ENCODE assay signal across 11 cellular contexts in genomic region chr5:66882592-66883227, GRCh38.
DNase-seq lines count a peak whose midpoint lies in the region; ATAC-seq and TF ChIP-seq lines count a peak whose summit lies in the region.
"Had no signal": no experiment of that assay in that cellular context is flagged by ENCODE, and none has a peak within 500 bp of the region (broad histone marks: within the 10 kb centered on the region; RNA-seq: fewer than 3 reads in every experiment).

No MANE protein-coding gene starts in this region.

- H3F3A ChIP-seq in GM23338 (replicated peaks; ENCODE audit: low read depth), result no peaks in the 10 kb centered on the region

- no peak overlapping the region for H2AFZ ChIP-seq in GM23338

- H3K4me3 ChIP-seq in CD4-positive, CD25-positive, alpha-beta regulatory T cell (ENCODE audit: low read depth, low read length), result no peak overlapping the region
- no peak overlapping the region for H3K4me3 ChIP-seq in GM23338
- no peak overlapping the region for H3K4me3 ChIP-seq in WERI-Rb-1 (ENCODE audit: low read depth, low read length)

- peak in 1 of 3 donors; percentile 71 for DNase-seq in CD4-positive, CD25-positive, alpha-beta regulatory T cell
- DNase-seq in GM23338 (ENCODE audit: low spot score) (no peak), iris pigment epithelial cell (ENCODE audit: low read depth) (peak; percentile 91), WERI-Rb-1 (no peak), KBM-7 (no peak)
- peak; percentile 59 for DNase-seq in activated CD4-positive, alpha-beta memory T cell treated with anti-CD3 and anti-CD28 coated beads for 36 hours
- DNase-seq: BE2C, NCI-H1694 had no signal

- no peaks in the 10 kb centered on the region for H3K27me3 ChIP-seq in CD4-positive, CD25-positive, alpha-beta regulatory T cell (ENCODE audit: control insufficient read depth, insufficient read depth, low read length)
- H3K27me3 ChIP-seq in GM23338 (ENCODE audit: insufficient read depth) (no peaks in the 10 kb centered on the region), WERI-Rb-1 (ENCODE audit: insufficient read depth, low read depth, severe bottlenecking) (no peaks in the 10 kb centered on the region)
- H3K27me3 ChIP-seq: BE2C had no signal

- TF ChIP-seq CTCF in GM23338 (conservative IDR thresholded peaks at IDR 0.05; ENCODE audit: low read depth in 2 of 2) (no peak), WERI-Rb-1 (IDR thresholded peaks at IDR 0.05; ENCODE audit: low read depth, low read length) (no peak)

- H3K9me2 ChIP-seq in GM23338 (ENCODE audit: insufficient read depth), result no peaks in the 10 kb centered on the region; the same call in 1 of the 2 replicates

- H3K27ac ChIP-seq in CD4-positive, CD25-positive, alpha-beta regulatory T cell (ENCODE audit: insufficient read depth, low read length, poor library complexity, severe bottlenecking), result no peak overlapping the region
- H3K27ac ChIP-seq in GM23338 (ENCODE audit: low read depth), result no peak overlapping the region
- no peak overlapping the region for H3K27ac ChIP-seq in WERI-Rb-1

- no peak overlapping the region for H3K4me3 Mint-ChIP-seq in CD4-positive, CD25-positive, alpha-beta regulatory T cell
- H3K4me3 Mint-ChIP-seq in GM23338, result no peak overlapping the region
- no peak overlapping the region for H3K4me3 Mint-ChIP-seq in activated CD4-positive, alpha-beta memory T cell treated with anti-CD3 and anti-CD28 coated beads for 36 hours

- H3K79me2 ChIP-seq in GM23338 (replicated peaks; ENCODE audit: insufficient read depth), result no peaks in the 10 kb centered on the region

- H3K9me3 ChIP-seq in CD4-positive, CD25-positive, alpha-beta regulatory T cell (ENCODE audit: control insufficient read depth in 2 of 2, low read length in 2 of 2), result no peaks in the 10 kb centered on the region
- no peaks in the 10 kb centered on the region for H3K9me3 ChIP-seq in WERI-Rb-1 (ENCODE audit: severe bottlenecking)
- H3K9me3 ChIP-seq: BE2C had no signal

- H4K20me1 ChIP-seq in GM23338 (replicated peaks; ENCODE audit: insufficient read depth), result no peaks in the 10 kb centered on the region

- ATAC-seq in CD4-positive, CD25-positive, alpha-beta regulatory T cell (ENCODE audit: low read depth in 2 of 2), result peak; percentile 39 to 43
- no peak for ATAC-seq in GM23338
- no peak for ATAC-seq in HG03457 (IDR thresholded peaks at IDR 0.05; ENCODE audit: unreplicated experiment)
- no peak for ATAC-seq in GM21447 (IDR thresholded peaks at IDR 0.05; ENCODE audit: unreplicated experiment)
- ATAC-seq: Panc1 had no signal

- peaks cover 0 to 6% (median under 1%) of the 10 kb centered on the region in 4 donors for H3K4me1 Mint-ChIP-seq in CD4-positive, CD25-positive, alpha-beta regulatory T cell
- peaks cover 4% of the 10 kb centered on the region; the same call in 1 of the 3 replicates for H3K4me1 Mint-ChIP-seq in GM23338
- peaks cover 11% of the 10 kb centered on the region for H3K4me1 Mint-ChIP-seq in activated CD4-positive, alpha-beta memory T cell treated with anti-CD3 and anti-CD28 coated beads for 36 hours (ENCODE audit: low read depth)

- in situ Hi-C loops in KBM-7 (cut with MboI; ENCODE audit: low pct_unique_long_range_greater_than_20kb, low sequenced_read_pairs), result no loop called here

- H3K27me3 Mint-ChIP-seq in CD4-positive, CD25-positive, alpha-beta regulatory T cell, result peaks cover 4% of the 10 kb centered on the region
- no peaks in the 10 kb centered on the region for H3K27me3 Mint-ChIP-seq in GM23338 (ENCODE audit: insufficient read depth, low read depth, poor library complexity)
- H3K27me3 Mint-ChIP-seq in activated CD4-positive, alpha-beta memory T cell treated with anti-CD3 and anti-CD28 coated beads for 36 hours, result peaks cover 19% of the 10 kb centered on the region

- H3K36me3 Mint-ChIP-seq in CD4-positive, CD25-positive, alpha-beta regulatory T cell, result no peaks in the 10 kb centered on the region
- H3K36me3 Mint-ChIP-seq in GM23338 (ENCODE audit: low read depth), result no peaks in the 10 kb centered on the region
- H3K36me3 Mint-ChIP-seq in activated CD4-positive, alpha-beta memory T cell treated with anti-CD3 and anti-CD28 coated beads for 36 hours, result no peaks in the 10 kb centered on the region

- H3K27ac Mint-ChIP-seq in CD4-positive, CD25-positive, alpha-beta regulatory T cell, result no peak overlapping the region
- H3K27ac Mint-ChIP-seq in GM23338, result 0 out of 2 replicates have a peak overlapping the region, but pooled peaks have one; percentile 10
- no peak overlapping the region for H3K27ac Mint-ChIP-seq in activated CD4-positive, alpha-beta memory T cell treated with anti-CD3 and anti-CD28 coated beads for 36 hours

- intact Hi-C loops in activated CD4-positive, alpha-beta memory T cell treated with anti-CD3 and anti-CD28 coated beads for 36 hours (cut with micrococcal nuclease), result loop anchor here (5.0 kb wide), 1 partner anchor 120 kb away; no protein-coding TSS in a partner anchor

- H3K4me1 ChIP-seq in CD4-positive, CD25-positive, alpha-beta regulatory T cell (ENCODE audit: control insufficient read depth, insufficient read depth, low read length, poor library complexity, severe bottlenecking), result no peaks in the 10 kb centered on the region
- H3K4me1 ChIP-seq in GM23338 (ENCODE audit: insufficient read depth), result 0 out of 2 replicates have a peak, but pooled peaks cover 3% of the 10 kb centered on the region
- H3K4me1 ChIP-seq: BE2C had no signal

- CTCF ChIA-PET in activated CD4-positive, alpha-beta memory T cell treated with anti-CD3 and anti-CD28 coated beads for 36 hours (lab: Charles Lee), result interaction anchor here (0.5 to 1.0 kb wide), 2 partner anchors 58 to 583 kb away, joined by 3 read pairs; no protein-coding TSS in a partner anchor

- no peak overlapping the region for H3K4me2 ChIP-seq in GM23338

- no peaks in the 10 kb centered on the region for H3K9me3 Mint-ChIP-seq in CD4-positive, CD25-positive, alpha-beta regulatory T cell
- no peaks in the 10 kb centered on the region for H3K9me3 Mint-ChIP-seq in GM23338
- no peaks in the 10 kb centered on the region for H3K9me3 Mint-ChIP-seq in activated CD4-positive, alpha-beta memory T cell treated with anti-CD3 and anti-CD28 coated beads for 36 hours

- POLR2A ChIA-PET in activated CD4-positive, alpha-beta memory T cell treated with anti-CD3 and anti-CD28 coated beads for 36 hours (lab: Charles Lee), result no interaction called here

- H3K36me3 ChIP-seq in CD4-positive, CD25-positive, alpha-beta regulatory T cell (ENCODE audit: control insufficient read depth, insufficient read depth, low read length), result no peaks in the 10 kb centered on the region
- H3K36me3 ChIP-seq in GM23338 (ENCODE audit: insufficient read depth) (no peaks in the 10 kb centered on the region), WERI-Rb-1 (no peaks in the 10 kb centered on the region)
- H3K36me3 ChIP-seq: BE2C had no signal

TF ChIP-seq in GM23338, 12 proteins besides CTCF, POLR2A, EP300 and RAD21 (continues in another document):
- no peak for TF ChIP-seq ZNF462 (CRISPR knock-in tag; IDR thresholded peaks at IDR 0.05)

Comparison
In these comparisons a context has a peak if more than half of its experiments do, and no peak if none do; other contexts are left out.
1. ATAC-seq: peak in CD4-positive, CD25-positive, alpha-beta regulatory T cell (2 of 2); none in GM23338 (single experiment), HG03457 (single experiment) and GM21447 (single experiment).
2. DNase-seq: peak in activated CD4-positive, alpha-beta memory T cell treated with anti-CD3 and anti-CD28 coated beads for 36 hours (single experiment) and iris pigment epithelial cell (single experiment); none in GM23338 (single experiment), WERI-Rb-1 (single experiment) and KBM-7 (single experiment).